ENCODE assay signal across 11 cellular contexts in genomic region chr16:30602595-30603277, GRCh38. TPM values are rescaled to one million over a fixed set of nuclear protein-coding genes. Genes with fewer than 3 reads are reported as not detected.
DNase-seq lines count a peak whose midpoint lies in the region; ATAC-seq and TF ChIP-seq lines count a peak whose summit lies in the region.
"Had no signal": no experiment of that assay in that cellular context is flagged by ENCODE, and none has a peak within 500 bp of the region (broad histone marks: within the 10 kb centered on the region; RNA-seq: fewer than 3 reads in every experiment).

No MANE protein-coding gene starts in this region.

- peaks cover 14% of the 10 kb centered on the region for H3K36me3 ChIP-seq in CD8-positive, alpha-beta T cell (ENCODE audit: insufficient read depth, low read length)
- H3K36me3 ChIP-seq in RWPE2 (ENCODE audit: low read depth): peaks cover 42% of the 10 kb centered on the region
- H3K36me3 ChIP-seq in left lung: peaks cover 0 to 51% of the 10 kb centered on the region in 2 donors

- H3K9me3 Mint-ChIP-seq in CD8-positive, alpha-beta T cell: no peaks in the 10 kb centered on the region
- H3K9me3 Mint-ChIP-seq: activated naive CD8-positive, alpha-beta T cell treated with anti-CD3 and anti-CD28 coated beads, Interleukin-2, amount 10 ng/mL, durations not matched to agents 7 days and 5 days had no signal

- H3K4me3 ChIP-seq in CD8-positive, alpha-beta T cell (ENCODE audit: low read depth, low read length): no peak overlapping the region
- H3K4me3 ChIP-seq in RWPE2 (ENCODE audit: severe bottlenecking): no peak overlapping the region
- no peak overlapping the region for H3K4me3 ChIP-seq in left lung

- peaks cover 4% of the 10 kb centered on the region for H3K4me1 Mint-ChIP-seq in CD8-positive, alpha-beta T cell (ENCODE audit: low read depth)
- H3K4me1 Mint-ChIP-seq: H9 had no signal

- H3K4me3 Mint-ChIP-seq in CD8-positive, alpha-beta T cell: no peak overlapping the region
- H3K4me3 Mint-ChIP-seq: activated naive CD8-positive, alpha-beta T cell treated with anti-CD3 and anti-CD28 coated beads, Interleukin-2, amount 10 ng/mL, durations not matched to agents 7 days and 5 days; H9 had no signal

- H3K27ac ChIP-seq in CD8-positive, alpha-beta T cell (ENCODE audit: low read depth, low read length): no peak overlapping the region
- no peak overlapping the region for H3K27ac ChIP-seq in RWPE2 (ENCODE audit: poor library complexity, severe bottlenecking)
- peak overlapping the region in 1 of 2 donors; percentile 53 for H3K27ac ChIP-seq in left lung

- POLR2A ChIA-PET in CD8-positive, alpha-beta T cell (lab: Charles Lee): interaction anchor here (0.7 to 1.3 kb wide), 4 partner anchors 9 to 185 kb away, joined by 3 to 5 read pairs (median 4); partner anchors contain the start of gene ZNF785

- TF ChIP-seq CTCF in CD8-positive, alpha-beta T cell (IDR thresholded peaks at IDR 0.05): no peak
- no peak for TF ChIP-seq CTCF in RWPE2 (IDR thresholded peaks at IDR 0.05; ENCODE audit: poor library complexity, severe bottlenecking)
- TF ChIP-seq CTCF in left lung (IDR thresholded peaks at IDR 0.05): no peak

- DNase-seq in CD8-positive, alpha-beta T cell: no peak
- DNase-seq in RWPE2 (ENCODE audit: low spot score) (no peak), left lung (no peak), occipital lobe (lab: John Stamatoyannopoulos, UW) (no peak), hepatic stellate cell (ENCODE audit: low spot score) (no peak)
- DNase-seq: activated naive CD8-positive, alpha-beta T cell treated with anti-CD3 and anti-CD28 coated beads, Interleukin-2, amount 10 ng/mL, durations not matched to agents 7 days and 5 days; H9; left colon; NCI-H1930; right cardiac atrium had no signal

- no peaks in the 10 kb centered on the region for H3K4me1 ChIP-seq in CD8-positive, alpha-beta T cell (ENCODE audit: insufficient read depth, low read length)
- no peaks in the 10 kb centered on the region for H3K4me1 ChIP-seq in RWPE2 (ENCODE audit: insufficient read depth, poor library complexity, severe bottlenecking)
- peaks cover 0 to 49% of the 10 kb centered on the region in 2 donors for H3K4me1 ChIP-seq in left lung

- H3K36me3 Mint-ChIP-seq in CD8-positive, alpha-beta T cell: peaks cover 50% of the 10 kb centered on the region

- no peak for ATAC-seq in CD8-positive, alpha-beta T cell
- ATAC-seq in RWPE2 (ENCODE audit: low read depth) (peak; percentile 32; the same call in 1 of the 3 replicates), left lung (peak; percentile 44), HG03175 (IDR thresholded peaks at IDR 0.05; ENCODE audit: unreplicated experiment) (no peak)
- ATAC-seq: left colon had no signal

- H3K9me3 ChIP-seq in CD8-positive, alpha-beta T cell (ENCODE audit: low read length): no peaks in the 10 kb centered on the region
- H3K9me3 ChIP-seq in RWPE2 (ENCODE audit: severe bottlenecking) (no peaks in the 10 kb centered on the region), left lung (no peaks in the 10 kb centered on the region)

- no peaks in the 10 kb centered on the region for H3K27me3 Mint-ChIP-seq in CD8-positive, alpha-beta T cell (ENCODE audit: low read depth)
- H3K27me3 Mint-ChIP-seq: activated naive CD8-positive, alpha-beta T cell treated with anti-CD3 and anti-CD28 coated beads, Interleukin-2, amount 10 ng/mL, durations not matched to agents 7 days and 5 days had no signal

- H3K27ac Mint-ChIP-seq in CD8-positive, alpha-beta T cell: peak overlapping the region; percentile 52

- H3K27me3 ChIP-seq in CD8-positive, alpha-beta T cell (ENCODE audit: insufficient read depth, low read length): no peaks in the 10 kb centered on the region
- H3K27me3 ChIP-seq in RWPE2 (ENCODE audit: insufficient read depth, poor library complexity, severe bottlenecking) (no peaks in the 10 kb centered on the region), left lung (no peaks in the 10 kb centered on the region)

- CTCF ChIA-PET in CD8-positive, alpha-beta T cell (lab: Charles Lee): interaction anchor here (0.9 to 3.0 kb wide), 5 partner anchors 13 to 91 kb away, joined by 3 to 12 read pairs (median 4); partner anchors contain the start of genes PRR14 and ZNF764

- intact Hi-C loops in CD8-positive, alpha-beta T cell (cut with DNase I, micrococcal nuclease): no loop called here
- intact Hi-C loops in left lung (cut with DNase I): no loop called here

RNA-seq across cellular contexts. Expression of gene ZNF689, which starts 7.5 kb away (rescaled TPM):
- total RNA-seq in CD8-positive, alpha-beta T cell: 10 to 100 TPM; 15.6 to 17.5 TPM
- total RNA-seq in left lung (1 to 10 TPM; 5.4 to 7.1 TPM), occipital lobe (8.9 TPM)

RNA-seq across cellular contexts. Expression of gene ZNF785, which starts 17.2 kb away (rescaled TPM):
- 1 to 10 TPM; 5.0 to 6.9 TPM for total RNA-seq in CD8-positive, alpha-beta T cell
- 10 to 100 TPM; 12.9 to 15.6 TPM for total RNA-seq in left lung
- total RNA-seq in occipital lobe: 16.1 TPM

RNA-seq across cellular contexts. Expression of gene ZNF688, which starts 31.2 kb away (rescaled TPM):
- 1 to 10 TPM; 6.1 to 7.1 TPM for total RNA-seq in CD8-positive, alpha-beta T cell
- total RNA-seq in left lung (10 to 100 TPM; 11.8 to 12.3 TPM), occipital lobe (5.9 TPM)

RNA-seq across cellular contexts. Expression of gene ZNF764, which starts 44.6 kb away (rescaled TPM):
- total RNA-seq in CD8-positive, alpha-beta T cell: 10 to 100 TPM; 15.0 to 15.6 TPM
- total RNA-seq in left lung (1 to 10 TPM; 7.4 to 9.0 TPM), occipital lobe (6.9 TPM)

RNA-seq across cellular contexts. Expression of gene PRR14, which starts 48.0 kb away (rescaled TPM):
- total RNA-seq in CD8-positive, alpha-beta T cell: 10 to 100 TPM; 48.4 to 51.0 TPM
- total RNA-seq in left lung (10 to 100 TPM; 46.1 to 58.8 TPM), occipital lobe (9.2 TPM)

Comparison
In these comparisons a context has a peak if more than half of its experiments do, and no peak if none do; other contexts are left out.
1. ATAC-seq: peak in RWPE2 (single experiment) and left lung (single experiment); none in CD8-positive, alpha-beta T cell (single experiment) and HG03175 (single experiment).